ENCODE assay signal across 26 cellular contexts in the genomic region with DNA sequence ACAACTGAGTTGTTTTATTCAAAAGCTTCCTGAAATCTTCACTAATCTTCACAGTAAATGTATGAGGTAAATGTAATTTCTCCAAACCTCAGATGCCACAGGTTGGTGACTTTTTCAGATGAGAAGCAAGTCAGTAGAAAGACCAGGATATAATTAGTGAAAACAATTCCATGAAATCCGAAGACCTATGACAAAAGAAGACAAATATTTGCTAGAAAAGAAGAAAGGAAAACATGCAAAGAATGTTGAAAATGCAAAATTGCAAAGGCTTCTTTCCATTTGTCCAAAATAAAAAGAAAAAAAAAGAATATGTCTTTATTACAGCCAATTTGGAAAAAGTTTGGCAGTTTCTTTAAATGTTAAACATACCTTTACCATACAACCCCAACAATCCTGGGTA.
DNase-seq lines count a peak whose midpoint lies in the region; FAIRE-seq and TF ChIP-seq lines count a peak whose summit lies in the region.
"Had no signal": no experiment of that assay in that cellular context is flagged by ENCODE, and none has a peak within 500 bp of the region (broad histone marks: within the 10 kb centered on the region; RNA-seq: fewer than 3 reads in every experiment).

No MANE protein-coding gene starts in this region.

- H3K9me3 ChIP-seq in Karpas-422 (ENCODE audit: low read length) (no peaks in the 10 kb centered on the region), endothelial cell of umbilical vein (replicated peaks; ENCODE audit: control insufficient read depth, insufficient read depth, low read length) (no peaks in the 10 kb centered on the region), neural progenitor cell (ENCODE audit: low read depth) (no peaks in the 10 kb centered on the region)
- H3K9me3 ChIP-seq: A549, BE2C, HAP-1 had no signal

- H3K9me1 ChIP-seq in endothelial cell of umbilical vein (replicated peaks; ENCODE audit: control insufficient read depth, extremely low read depth, insufficient read depth, low read length) = no peaks in the 10 kb centered on the region

- H3K9ac ChIP-seq in Karpas-422 (ENCODE audit: low read length) = no peak overlapping the region
- H3K9ac ChIP-seq in endothelial cell of umbilical vein (replicated peaks; ENCODE audit: extremely low read depth, insufficient read depth, low read length) = no peak overlapping the region
- no peak overlapping the region for H3K9ac ChIP-seq in neural progenitor cell

- peak; percentile 22 for DNase-seq in EH (ENCODE audit: low read depth)
- DNase-seq in Karpas-422 = peak; percentile 14
- no peak for DNase-seq in endothelial cell of umbilical vein (ENCODE audit: low read depth, low spot score)
- DNase-seq in neural progenitor cell (ENCODE audit: low spot score) = no peak
- DNase-seq in MCF 10A (ENCODE audit: unreplicated experiment) = no peak
- no peak for DNase-seq in NCI-H446 treated with DMSO at 0.1 percent for 48 hours (lab: John Stamatoyannopoulos, UW)
- DNase-seq in GM13976 (ENCODE audit: low spot score) = no peak
- DNase-seq: BE2C; CD8-positive, alpha-beta memory T cell; DMS 273 treated with DMSO at 0.1 percent for 48 hours; DMS79; GF-D8; HFFc6; MM.1S; NCI-H1092 treated with DMSO at 0.1 percent for 48 hours; NCI-H1436 treated with DMSO at 0.1 percent for 48 hours; NCI-H1930; NCI-H2107; NCI-H526 treated with DMSO at 0.1 percent for 48 hours; Right ventricle myocardium superior; RPMI8226 had no signal

- H3K79me2 ChIP-seq in Karpas-422 (ENCODE audit: low read length) = no peaks in the 10 kb centered on the region
- H3K79me2 ChIP-seq in endothelial cell of umbilical vein (ENCODE audit: control insufficient read depth, insufficient read depth, low read length) = no peaks in the 10 kb centered on the region
- no peaks in the 10 kb centered on the region for H3K79me2 ChIP-seq in neural progenitor cell (ENCODE audit: low read depth)

- H3K36me3 ChIP-seq in Karpas-422 (ENCODE audit: insufficient read depth, low read length) (no peaks in the 10 kb centered on the region), endothelial cell of umbilical vein (ENCODE audit: control insufficient read depth in 2 of 2, extremely low read depth in 1 of 2, insufficient read depth in 2 of 2, low read length in 2 of 2) (no peaks in the 10 kb centered on the region), neural progenitor cell (no peaks in the 10 kb centered on the region)
- H3K36me3 ChIP-seq: BE2C, HAP-1 had no signal

- POLR2A ChIA-PET in endothelial cell of umbilical vein (lab: Charles Lee) (no interaction called here), MCF 10A (lab: Yijun Ruan, JAX) (no interaction called here)

- H3K36me3 Mint-ChIP-seq in neural progenitor cell = no peaks in the 10 kb centered on the region
- no peaks in the 10 kb centered on the region for H3K36me3 Mint-ChIP-seq in MCF 10A (ENCODE audit: insufficient read depth, unreplicated experiment)
- H3K36me3 Mint-ChIP-seq: CD14-positive monocyte; CD8-positive, alpha-beta memory T cell had no signal

- H3K4me3 Mint-ChIP-seq in neural progenitor cell (no peak overlapping the region), MCF 10A (ENCODE audit: unreplicated experiment) (no peak overlapping the region)
- H3K4me3 Mint-ChIP-seq: CD14-positive monocyte; CD8-positive, alpha-beta memory T cell; HFFc6 had no signal

- H3F3A ChIP-seq in neural progenitor cell (ENCODE audit: low read depth) = peaks cover 9% of the 10 kb centered on the region

- CTCF ChIA-PET in endothelial cell of umbilical vein (lab: Charles Lee) = no interaction called here
- CTCF ChIA-PET in MCF 10A (lab: Yijun Ruan, JAX) = interaction anchor here (6.2 kb wide), 1 partner anchor 458 kb away, joined by 54 read pairs; no protein-coding TSS in a partner anchor

- peaks cover 26% of the 10 kb centered on the region for H3K4me1 ChIP-seq in Karpas-422 (ENCODE audit: low read length)
- H3K4me1 ChIP-seq in endothelial cell of umbilical vein (ENCODE audit: control insufficient read depth, extremely low read depth, insufficient read depth, low read length) = no peaks in the 10 kb centered on the region
- no peaks in the 10 kb centered on the region for H3K4me1 ChIP-seq in neural progenitor cell
- H3K4me1 ChIP-seq: A549, HAP-1 had no signal

- intact Hi-C loops in endothelial cell of umbilical vein (cut with micrococcal nuclease) = no loop called here
- intact Hi-C loops in MCF 10A (cut with micrococcal nuclease) = no loop called here

- in situ Hi-C loops in GM13976 (cut with MboI; ENCODE audit: low sequenced_read_pairs, unreplicated experiment) = loop anchor here (25.0 kb wide), 1 partner anchor 266 kb away; no protein-coding TSS in a partner anchor

- no peaks in the 10 kb centered on the region for H3K9me2 ChIP-seq in Karpas-422 (replicated peaks; ENCODE audit: insufficient read depth, low read length)

- TF ChIP-seq POLR2A in endothelial cell of umbilical vein (IDR thresholded peaks at IDR 0.05; ENCODE audit: low read depth, low read length) = no peak

- H3K4me2 ChIP-seq in Karpas-422 (ENCODE audit: low read depth, low read length, poor library complexity, severe bottlenecking) = no peak overlapping the region
- no peak overlapping the region for H3K4me2 ChIP-seq in endothelial cell of umbilical vein (ENCODE audit: insufficient read depth, low read length)
- H3K4me2 ChIP-seq in neural progenitor cell = no peak overlapping the region
- H3K4me2 ChIP-seq: A549 had no signal

- no peak overlapping the region for H3K27ac ChIP-seq in Karpas-422 (ENCODE audit: low read length)
- no peak overlapping the region for H3K27ac ChIP-seq in endothelial cell of umbilical vein (ENCODE audit: insufficient read depth, low read depth, low read length)
- H3K27ac ChIP-seq in neural progenitor cell = peak overlapping the region; percentile 37
- H3K27ac ChIP-seq: A549 had no signal

- H3K27ac Mint-ChIP-seq in neural progenitor cell = no peak overlapping the region
- no peak overlapping the region for H3K27ac Mint-ChIP-seq in MCF 10A (ENCODE audit: low read depth, unreplicated experiment)
- H3K27ac Mint-ChIP-seq: CD14-positive monocyte; CD8-positive, alpha-beta memory T cell; HFFc6 had no signal

- no peak overlapping the region for H3K4me3 ChIP-seq in Karpas-422 (ENCODE audit: low read length)
- H3K4me3 ChIP-seq in endothelial cell of umbilical vein (replicated peaks in 1 of 3; ENCODE audit: insufficient read depth in 1 of 3, low read depth in 1 of 3, low read length in 3 of 3) = no peak overlapping the region
- H3K4me3 ChIP-seq in neural progenitor cell = no peak overlapping the region
- H3K4me3 ChIP-seq: A549, HAP-1 had no signal

- dilution Hi-C loops in endothelial cell of umbilical vein (cut with MboI; ENCODE audit: extremely low pct_ligation_motif_present, low sequenced_read_pairs) = no loop called here

- H3K9me3 Mint-ChIP-seq in neural progenitor cell (no peaks in the 10 kb centered on the region), MCF 10A (ENCODE audit: unreplicated experiment) (peaks cover under 1% of the 10 kb centered on the region)
- H3K9me3 Mint-ChIP-seq: CD8-positive, alpha-beta memory T cell; HFFc6 had no signal

- BruUV-seq in endothelial cell of umbilical vein (replicated peaks; lab: Mats Ljungman, UMichigan) (no TSS peak), MCF 10A (replicated peaks; lab: Mats Ljungman, UMichigan) (no TSS peak)

- TF ChIP-seq CTCF in endothelial cell of umbilical vein (IDR thresholded peaks at IDR 0.05; ENCODE audit: extremely low read depth in 1 of 2, insufficient read depth in 1 of 2, low read depth in 1 of 2, low read length in 2 of 2) (no peak), neural progenitor cell (IDR thresholded peaks at IDR 0.05) (no peak), MCF 10A (IDR thresholded peaks at IDR 0.05; ENCODE audit: unreplicated experiment) (no peak), GM13976 (IDR thresholded peaks at IDR 0.05; ENCODE audit: borderline replicate concordance, control extremely low read depth, extremely low read depth, insufficient read depth, missing control alignments) (no peak)

- H4K20me1 ChIP-seq in Karpas-422 (ENCODE audit: insufficient read depth, low read depth, low read length) (no peaks in the 10 kb centered on the region), endothelial cell of umbilical vein (replicated peaks; ENCODE audit: control insufficient read depth, extremely low read depth, insufficient read depth, low read length) (no peaks in the 10 kb centered on the region), neural progenitor cell (ENCODE audit: low read depth) (no peaks in the 10 kb centered on the region)

- H3K27me3 Mint-ChIP-seq in neural progenitor cell (ENCODE audit: insufficient read depth, low read depth) (no peaks in the 10 kb centered on the region), MCF 10A (ENCODE audit: insufficient read depth, unreplicated experiment) (no peaks in the 10 kb centered on the region)
- H3K27me3 Mint-ChIP-seq: CD8-positive, alpha-beta memory T cell had no signal

- no peaks in the 10 kb centered on the region for H3K27me3 ChIP-seq in Karpas-422 (ENCODE audit: low read length)
- H3K27me3 ChIP-seq in endothelial cell of umbilical vein (ENCODE audit: control insufficient read depth in 2 of 2, insufficient read depth in 2 of 2, low read length in 2 of 2) = no peaks in the 10 kb centered on the region
- H3K27me3 ChIP-seq in neural progenitor cell = no peaks in the 10 kb centered on the region
- H3K27me3 ChIP-seq: BE2C had no signal

- H3K4me1 Mint-ChIP-seq in neural progenitor cell = no peaks in the 10 kb centered on the region
- no peaks in the 10 kb centered on the region for H3K4me1 Mint-ChIP-seq in MCF 10A (ENCODE audit: insufficient read depth, unreplicated experiment)
- H3K4me1 Mint-ChIP-seq: CD14-positive monocyte; CD8-positive, alpha-beta memory T cell had no signal

- peak; percentile 12 for FAIRE-seq in endothelial cell of umbilical vein (lab: Jason Lieb, UNC)
- FAIRE-seq: A549, GM12892, HTR-8/SVneo had no signal

- H2AFZ ChIP-seq in Karpas-422 (ENCODE audit: low read length) = no peak overlapping the region
- H2AFZ ChIP-seq in endothelial cell of umbilical vein (ENCODE audit: low read depth, low read length) = peak overlapping the region; percentile 28
- no peak overlapping the region for H2AFZ ChIP-seq in neural progenitor cell (replicated peaks)

TF ChIP-seq in endothelial cell of umbilical vein, 7 proteins besides CTCF, POLR2A, EP300 and RAD21 (continues in another document):
- no peak for TF ChIP-seq MYC (IDR thresholded peaks at IDR 0.05; ENCODE audit: low read depth, low read length)
- no peak for TF ChIP-seq FOS (IDR thresholded peaks at IDR 0.05; ENCODE audit: borderline replicate concordance, insufficient read depth, low read length)
- TF ChIP-seq, protein P1, sequence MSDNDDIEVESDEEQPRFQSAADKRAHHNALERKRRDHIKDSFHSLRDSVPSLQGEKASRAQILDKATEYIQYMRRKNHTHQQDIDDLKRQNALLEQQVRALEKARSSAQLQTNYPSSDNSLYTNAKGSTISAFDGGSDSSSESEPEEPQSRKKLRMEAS (IDR thresholded peaks at IDR 0.05; ENCODE audit: insufficient read depth, insufficient read length) = no peak
- no peak for TF ChIP-seq JUN (IDR thresholded peaks at IDR 0.05; ENCODE audit: borderline replicate concordance, insufficient read depth, insufficient read length, low read depth)
- no peak for TF ChIP-seq EZH2 (IDR thresholded peaks at IDR 0.05; ENCODE audit: borderline replicate concordance, low read depth, low read length, severe bottlenecking)
- no peak for TF ChIP-seq GATA2 (IDR thresholded peaks at IDR 0.05; ENCODE audit: insufficient read depth, insufficient read length, low read depth, low read length)

Comparison
In these comparisons a context has a peak if more than half of its experiments do, and no peak if none do; other contexts are left out.
1. DNase-seq: peak in EH (single experiment) and Karpas-422 (single experiment); none in endothelial cell of umbilical vein (single experiment), neural progenitor cell (single experiment), MCF 10A (single experiment), NCI-H446 treated with DMSO at 0.1 percent for 48 hours (single experiment) and GM13976 (single experiment).